Comparison of ENCODE assay signal across 1 cellular context in genomic region chr19:17605761-17606745, GRCh38.
TF ChIP-seq lines count a peak whose summit lies in the region.

No MANE protein-coding gene starts in this region.

TF ChIP-seq in K562, 482 proteins besides CTCF, POLR2A, EP300 and RAD21 (continued from another document and continues in another):
- TF ChIP-seq PRDM10 (IDR thresholded peaks at IDR 0.05; ENCODE audit: partially characterized antibody) (no peak), ZBTB2 (IDR thresholded peaks at IDR 0.05) (peak; percentile 75), AFF4 (CRISPR knock-in tag; IDR thresholded peaks at IDR 0.05) (peak; percentile 97), CREB1 (IDR thresholded peaks at IDR 0.05) (peak; percentile 88), CREB1 (CRISPR knock-in tag; IDR thresholded peaks at IDR 0.05) (peak; percentile 95), E2F3 (CRISPR knock-in tag; IDR thresholded peaks at IDR 0.05) (peak; percentile 74; the same call in 1 of the 2 replicates), NFE2 (IDR thresholded peaks at IDR 0.05; ENCODE audit: low read depth) (0 out of 2 replicates have a peak, but pooled peaks have one; percentile 9), SFPQ (IDR thresholded peaks at IDR 0.05; ENCODE audit: low read depth, low read length) (no peak), CEBPG (CRISPR knock-in tag; IDR thresholded peaks at IDR 0.05) (peak; percentile 66; the same call in 1 of the 2 replicates), CEBPG (tag; conservative IDR thresholded peaks at IDR 0.05 in 1 of 2, IDR thresholded peaks at IDR 0.05 in 1 of 2) (no peak), TAF1 (IDR thresholded peaks at IDR 0.05; ENCODE audit: control insufficient read depth, extremely low read depth, insufficient read depth, low read length, severe bottlenecking) (peak; percentile 14), LARP7 (IDR thresholded peaks at IDR 0.05) (no peak), SRF (CRISPR knock-in tag; IDR thresholded peaks at IDR 0.05) (peak in 1 of 2 experiments; percentile 71; a peak in 2 of 4 replicates), ZNF124 (CRISPR knock-in tag; IDR thresholded peaks at IDR 0.05) (no peak), CEBPZ (IDR thresholded peaks at IDR 0.05; ENCODE audit: borderline replicate concordance, low read depth, low read length) (no peak), RBM25 (IDR thresholded peaks at IDR 0.05; ENCODE audit: low read depth, low read length, severe bottlenecking) (peak; percentile 67), FOSL1 (tag; conservative IDR thresholded peaks at IDR 0.05) (peak; percentile 39; the same call in 1 of the 2 replicates), USF2 (CRISPR knock-in tag; IDR thresholded peaks at IDR 0.05) (peak; percentile 34; the same call in 1 of the 2 replicates), TCFL5 (CRISPR knock-in tag; conservative IDR thresholded peaks at IDR 0.05) (no peak), FOXM1 (IDR thresholded peaks at IDR 0.05; ENCODE audit: low read depth) (no peak), FOXM1 (CRISPR knock-in tag; IDR thresholded peaks at IDR 0.05; ENCODE audit: low read depth) (peak; percentile 96), ZBTB7A (IDR thresholded peaks at IDR 0.05; ENCODE audit: borderline replicate concordance, control insufficient read depth, low read depth, low read length) (peak; percentile 96), SOX6 (IDR thresholded peaks at IDR 0.05) (peak; percentile 84), SRSF3 (IDR thresholded peaks at IDR 0.05; ENCODE audit: insufficient read depth, low read length) (no peak), SAFB2 (IDR thresholded peaks at IDR 0.05; ENCODE audit: borderline replicate concordance, low read depth, low read length, severe bottlenecking) (no peak), MYC (IDR thresholded peaks at IDR 0.05; ENCODE audit: low read depth, low read length) (peak; percentile 98), MYC (CRISPR knock-in tag; IDR thresholded peaks at IDR 0.05; ENCODE audit: borderline replicate concordance, low read depth) (no peak), KDM5B (IDR thresholded peaks at IDR 0.05; ENCODE audit: insufficient replicate concordance, low read depth, low read length) (peak; percentile 74), SMAD4 (CRISPR knock-in tag; conservative IDR thresholded peaks at IDR 0.05) (peak; percentile 61; the same call in 1 of the 2 replicates), CBX1 (IDR thresholded peaks at IDR 0.05; ENCODE audit: low read depth) (peak; percentile 62; the same call in 1 of the 2 replicates), SMARCA4 (IDR thresholded peaks at IDR 0.05) (no peak), CCNT2 (IDR thresholded peaks at IDR 0.05; ENCODE audit: borderline replicate concordance, extremely low read depth, insufficient read length, low read depth, low read length) (peak; percentile 87), SIN3A (IDR thresholded peaks at IDR 0.05; ENCODE audit: borderline replicate concordance in 2 of 2, control insufficient read depth in 1 of 2, low read depth in 2 of 2, low read length in 2 of 2) (peak in 1 of 2 experiments; percentile 83; a peak in 2 of 4 replicates), ATF2 (CRISPR knock-in tag; IDR thresholded peaks at IDR 0.05) (no peak; the same call in 1 of the 2 replicates), GATAD2A (IDR thresholded peaks at IDR 0.05) (0 out of 2 replicates have a peak, but pooled peaks have one; percentile 32), RBFOX2 (IDR thresholded peaks at IDR 0.05; ENCODE audit: low read depth, low read length) (peak; percentile 83), SMC3 (conservative IDR thresholded peaks at IDR 0.05; ENCODE audit: insufficient read depth, low read depth, low read length) (peak; percentile 79), ELK3 (CRISPR knock-in tag; IDR thresholded peaks at IDR 0.05) (no peak), PRPF4 (IDR thresholded peaks at IDR 0.05; ENCODE audit: insufficient read depth, low read depth, low read length, poor library complexity, severe bottlenecking) (no peak), NR0B1 (IDR thresholded peaks at IDR 0.05; ENCODE audit: partially characterized antibody) (no peak)
